8 cellular contexts compared by ENCODE assay signal in genomic region chr15:42736178-42736792, GRCh38. TPM values are rescaled to one million over a fixed set of nuclear protein-coding genes. Genes with fewer than 3 reads are reported as not detected.
DNase-seq lines count a peak whose midpoint lies in the region; ATAC-seq and TF ChIP-seq lines count a peak whose summit lies in the region.

No MANE protein-coding gene starts in this region.

- H2AFZ ChIP-seq in fibroblast of lung (ENCODE audit: low read length) (peak overlapping the region; percentile 41), neural progenitor cell (replicated peaks) (peak overlapping the region; percentile 95)

- in situ Hi-C loops in ACHN (cut with HindIII; ENCODE audit: low pct_ligation_motif_present, low pct_unique_long_range_greater_than_20kb, low sequenced_read_pairs), result no loop called here

- H3F3A ChIP-seq in neural progenitor cell (ENCODE audit: low read depth), result peaks cover 14% of the 10 kb centered on the region

- peak overlapping the region; percentile 69 to 82 (median 72) for H3K4me3 ChIP-seq in fibroblast of lung (replicated peaks in 1 of 4; ENCODE audit: control extremely low read depth in 1 of 4, insufficient read depth in 1 of 4, low read depth in 3 of 4, low read length in 4 of 4)
- peak overlapping the region; percentile 98 for H3K4me3 ChIP-seq in neural progenitor cell

- H3K4me1 ChIP-seq in fibroblast of lung (ENCODE audit: control insufficient read depth, extremely low read depth, insufficient read depth, low read length), result peaks cover 3% of the 10 kb centered on the region
- H3K4me1 ChIP-seq in neural progenitor cell, result peaks cover 3% of the 10 kb centered on the region

- TF ChIP-seq CTCF in activated B cell treated with CpG ODN at 0.5 μM for 24 hours (IDR thresholded peaks at IDR 0.05) (no peak), fibroblast of lung (conservative IDR thresholded peaks at IDR 0.05 in 1 of 2, IDR thresholded peaks at IDR 0.05 in 1 of 2; ENCODE audit: low read depth in 1 of 2, low read length in 2 of 2) (no peak), neural progenitor cell (IDR thresholded peaks at IDR 0.05) (no peak)

- no peak overlapping the region for H3K27ac Mint-ChIP-seq in activated B cell treated with CpG ODN at 0.5 μM for 24 hours
- peak overlapping the region; percentile 72 for H3K27ac Mint-ChIP-seq in neural progenitor cell

- peak overlapping the region; percentile 71 for H3K9ac ChIP-seq in fibroblast of lung (ENCODE audit: insufficient read depth, low read length)
- H3K9ac ChIP-seq in neural progenitor cell, result peak overlapping the region; percentile 70

- peaks cover 6% of the 10 kb centered on the region for H3K79me2 ChIP-seq in fibroblast of lung (ENCODE audit: control insufficient read depth, insufficient read depth, low read length)
- H3K79me2 ChIP-seq in neural progenitor cell (ENCODE audit: low read depth), result peaks cover 8% of the 10 kb centered on the region

- H3K36me3 Mint-ChIP-seq in activated B cell treated with CpG ODN at 0.5 μM for 24 hours (ENCODE audit: low read depth), result peaks cover 29% of the 10 kb centered on the region
- H3K36me3 Mint-ChIP-seq in neural progenitor cell, result peaks cover 18% of the 10 kb centered on the region

- H3K9me3 Mint-ChIP-seq in activated B cell treated with CpG ODN at 0.5 μM for 24 hours, result no peaks in the 10 kb centered on the region
- H3K9me3 Mint-ChIP-seq in neural progenitor cell, result no peaks in the 10 kb centered on the region

- intact Hi-C loops in activated B cell treated with CpG ODN at 0.5 μM for 24 hours (cut with micrococcal nuclease), result loop anchor here (2.0 to 10.0 kb wide), 2 partner anchors 461 to 635 kb away; partner anchors contain the start of genes GANC, TMEM87A, TUBGCP4 and ZSCAN29

- H3K9me3 ChIP-seq in fibroblast of lung (ENCODE audit: control insufficient read depth, insufficient read depth, low read depth, low read length), result no peaks in the 10 kb centered on the region
- no peaks in the 10 kb centered on the region for H3K9me3 ChIP-seq in neural progenitor cell (ENCODE audit: low read depth)

- CTCF ChIA-PET in activated B cell treated with CpG ODN at 0.5 μM for 24 hours (lab: Charles Lee), result interaction anchor here (2.5 kb wide), 1 partner anchor 190 kb away, joined by 6 read pairs; no protein-coding TSS in a partner anchor

- H3K36me3 ChIP-seq in fibroblast of lung (ENCODE audit: control insufficient read depth, insufficient read depth, low read length) (peaks cover 18% of the 10 kb centered on the region), neural progenitor cell (peaks cover 3% of the 10 kb centered on the region)

- peak overlapping the region; percentile 94 for H3K4me2 ChIP-seq in fibroblast of lung (ENCODE audit: extremely low read depth, insufficient read depth, low read length)
- peak overlapping the region; percentile 85 for H3K4me2 ChIP-seq in neural progenitor cell

- H3K27ac ChIP-seq in fibroblast of lung (ENCODE audit: insufficient read depth, low read length), result peak overlapping the region; percentile 56
- no peak overlapping the region for H3K27ac ChIP-seq in neural progenitor cell

- no peaks in the 10 kb centered on the region for H4K20me1 ChIP-seq in fibroblast of lung (ENCODE audit: control insufficient read depth, extremely low read depth, insufficient read depth, low read length)
- H4K20me1 ChIP-seq in neural progenitor cell (ENCODE audit: low read depth), result peaks cover 23% of the 10 kb centered on the region

- POLR2A ChIA-PET in activated B cell treated with CpG ODN at 0.5 μM for 24 hours (lab: Charles Lee), result interaction anchor here (0.6 to 0.9 kb wide), 2 partner anchors 9 to 161 kb away, joined by 3 read pairs; partner anchors contain the start of gene STARD9

- DNase-seq in ACHN, result peak; percentile 13
- peak; percentile 39 for DNase-seq in activated B cell treated with CpG ODN at 0.5 μM for 24 hours
- DNase-seq in fibroblast of lung (ENCODE audit: low read depth in 2 of 2), result peak; percentile 7 to 12
- peak; percentile 70 for DNase-seq in neural progenitor cell (ENCODE audit: low spot score)
- DNase-seq in NCI-H510A (lab: John Stamatoyannopoulos, UW), result no peak

- no peaks in the 10 kb centered on the region for H3K27me3 ChIP-seq in fibroblast of lung (ENCODE audit: control insufficient read depth, insufficient read depth, low read length)
- H3K27me3 ChIP-seq in neural progenitor cell, result no peaks in the 10 kb centered on the region

- H3K4me1 Mint-ChIP-seq in activated B cell treated with CpG ODN at 0.5 μM for 24 hours (peaks cover 13% of the 10 kb centered on the region), neural progenitor cell (peaks cover 15% of the 10 kb centered on the region)

- H3K4me3 Mint-ChIP-seq in activated B cell treated with CpG ODN at 0.5 μM for 24 hours, result peak overlapping the region; percentile 83
- peak overlapping the region; percentile 89 for H3K4me3 Mint-ChIP-seq in neural progenitor cell

- H3K27me3 Mint-ChIP-seq in activated B cell treated with CpG ODN at 0.5 μM for 24 hours, result no peaks in the 10 kb centered on the region
- peaks cover 8% of the 10 kb centered on the region for H3K27me3 Mint-ChIP-seq in neural progenitor cell (ENCODE audit: insufficient read depth, low read depth)

- ATAC-seq in GM18868 (IDR thresholded peaks at IDR 0.05; ENCODE audit: unreplicated experiment), result peak; percentile 21
- peak; percentile 28 for ATAC-seq in HG03159 (IDR thresholded peaks at IDR 0.05; ENCODE audit: unreplicated experiment)
- no peak for ATAC-seq in activated B cell treated with CpG ODN at 0.5 μM for 24 hours (ENCODE audit: low read depth)
- no peak for ATAC-seq in HG03108 (IDR thresholded peaks at IDR 0.05; ENCODE audit: unreplicated experiment)

RNA-seq across cellular contexts. Expression of gene CDAN1, which starts 0.6 kb away (rescaled TPM):
- total RNA-seq in activated B cell treated with CpG ODN at 0.5 μM for 24 hours (14.6 and 15.6 TPM in 2 replicates), fibroblast of lung (8.9 and 9.5 TPM in 2 replicates), neural progenitor cell (ENCODE audit: low replicate concordance) (18.7 and 20.2 TPM in 2 replicates)
- polyA plus RNA-seq in fibroblast of lung, result 3.0 and 4.1 TPM in 2 replicates
- 3.8 and 6.4 TPM in 2 replicates for polyA plus RNA-seq in fibroblast of lung (2012)
- polyA minus RNA-seq in fibroblast of lung (ENCODE audit: low replicate concordance), result 2.6 and 6.3 TPM in 2 replicates

Comparison
In these comparisons a context has a peak if more than half of its experiments do, and no peak if none do; other contexts are left out.
1. ATAC-seq: peak in GM18868 (single experiment) and HG03159 (single experiment); none in activated B cell treated with CpG ODN at 0.5 μM for 24 hours (single experiment) and HG03108 (single experiment).